In genomic region chr20:32019156-32019510, GRCh38 we compare ENCODE assay signal across 2 cellular contexts.
TF ChIP-seq lines count a peak whose summit lies in the region.

No MANE protein-coding gene starts in this region.

TF ChIP-seq in SK-N-SH, 30 proteins besides CTCF, POLR2A, EP300 and RAD21 (continued from another document):
- TF ChIP-seq REST (IDR thresholded peaks at IDR 0.05; ENCODE audit: low read depth, low read length) (no peak), SMC3 (IDR thresholded peaks at IDR 0.05; ENCODE audit: low read depth, low read length) (no peak), USF1 (IDR thresholded peaks at IDR 0.05; ENCODE audit: borderline replicate concordance, low read depth) (no peak), TEAD4 (IDR thresholded peaks at IDR 0.05; ENCODE audit: borderline replicate concordance, insufficient read depth) (no peak), TAF1 (IDR thresholded peaks at IDR 0.05; ENCODE audit: borderline replicate concordance, low read depth, low read length) (no peak), YY1 (IDR thresholded peaks at IDR 0.05; ENCODE audit: low read depth) (no peak), CHD2 (IDR thresholded peaks at IDR 0.05; ENCODE audit: low read length, partially characterized antibody) (no peak), JUND (IDR thresholded peaks at IDR 0.05) (no peak), NRF1 (IDR thresholded peaks at IDR 0.05; ENCODE audit: low read depth, low read length) (no peak), TCF12 (IDR thresholded peaks at IDR 0.05) (no peak), NFIC (IDR thresholded peaks at IDR 0.05; ENCODE audit: borderline replicate concordance) (no peak), GABPA (IDR thresholded peaks at IDR 0.05; ENCODE audit: low read depth) (no peak), ZBTB33 (IDR thresholded peaks at IDR 0.05; ENCODE audit: borderline replicate concordance, low read depth) (no peak)
- TF ChIP-seq, protein P1, sequence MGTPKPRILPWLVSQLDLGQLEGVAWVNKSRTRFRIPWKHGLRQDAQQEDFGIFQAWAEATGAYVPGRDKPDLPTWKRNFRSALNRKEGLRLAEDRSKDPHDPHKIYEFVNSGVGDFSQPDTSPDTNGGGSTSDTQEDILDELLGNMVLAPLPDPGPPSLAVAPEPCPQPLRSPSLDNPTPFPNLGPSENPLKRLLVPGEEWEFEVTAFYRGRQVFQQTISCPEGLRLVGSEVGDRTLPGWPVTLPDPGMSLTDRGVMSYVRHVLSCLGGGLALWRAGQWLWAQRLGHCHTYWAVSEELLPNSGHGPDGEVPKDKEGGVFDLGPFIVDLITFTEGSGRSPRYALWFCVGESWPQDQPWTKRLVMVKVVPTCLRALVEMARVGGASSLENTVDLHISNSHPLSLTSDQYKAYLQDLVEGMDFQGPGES (IDR thresholded peaks at IDR 0.05; ENCODE audit: low read depth, low read length), result no peak

TF ChIP-seq in SK-N-SH treated with all-trans-retinoic acid at 6 μM for 48 hours, 23 proteins besides CTCF, POLR2A, EP300 and RAD21 (continued from another document):
- TF ChIP-seq, protein P2, sequence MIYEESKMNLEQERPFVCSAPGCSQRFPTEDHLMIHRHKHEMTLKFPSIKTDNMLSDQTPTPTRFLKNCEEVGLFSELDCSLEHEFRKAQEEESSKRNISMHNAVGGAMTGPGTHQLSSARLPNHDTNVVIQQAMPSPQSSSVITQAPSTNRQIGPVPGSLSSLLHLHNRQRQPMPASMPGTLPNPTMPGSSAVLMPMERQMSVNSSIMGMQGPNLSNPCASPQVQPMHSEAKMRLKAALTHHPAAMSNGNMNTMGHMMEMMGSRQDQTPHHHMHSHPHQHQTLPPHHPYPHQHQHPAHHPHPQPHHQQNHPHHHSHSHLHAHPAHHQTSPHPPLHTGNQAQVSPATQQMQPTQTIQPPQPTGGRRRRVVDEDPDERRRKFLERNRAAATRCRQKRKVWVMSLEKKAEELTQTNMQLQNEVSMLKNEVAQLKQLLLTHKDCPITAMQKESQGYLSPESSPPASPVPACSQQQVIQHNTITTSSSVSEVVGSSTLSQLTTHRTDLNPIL (CRISPR knock-in tag; IDR thresholded peaks at IDR 0.05; ENCODE audit: low read depth), result no peak
- TF ChIP-seq, protein P3, sequence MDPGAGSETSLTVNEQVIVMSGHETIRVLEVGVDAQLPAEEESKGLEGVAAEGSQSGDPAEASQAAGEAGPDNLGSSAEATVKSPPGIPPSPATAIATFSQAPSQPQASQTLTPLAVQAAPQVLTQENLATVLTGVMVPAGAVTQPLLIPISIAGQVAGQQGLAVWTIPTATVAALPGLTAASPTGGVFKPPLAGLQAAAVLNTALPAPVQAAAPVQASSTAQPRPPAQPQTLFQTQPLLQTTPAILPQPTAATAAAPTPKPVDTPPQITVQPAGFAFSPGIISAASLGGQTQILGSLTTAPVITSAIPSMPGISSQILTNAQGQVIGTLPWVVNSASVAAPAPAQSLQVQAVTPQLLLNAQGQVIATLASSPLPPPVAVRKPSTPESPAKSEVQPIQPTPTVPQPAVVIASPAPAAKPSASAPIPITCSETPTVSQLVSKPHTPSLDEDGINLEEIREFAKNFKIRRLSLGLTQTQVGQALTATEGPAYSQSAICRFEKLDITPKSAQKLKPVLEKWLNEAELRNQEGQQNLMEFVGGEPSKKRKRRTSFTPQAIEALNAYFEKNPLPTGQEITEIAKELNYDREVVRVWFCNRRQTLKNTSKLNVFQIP (CRISPR knock-in tag; IDR thresholded peaks at IDR 0.05; ENCODE audit: borderline replicate concordance, low read depth), result no peak
- TF ChIP-seq CSDC2 (CRISPR knock-in tag; IDR thresholded peaks at IDR 0.05), result no peak
- no peak for TF ChIP-seq BACH2 (CRISPR knock-in tag; IDR thresholded peaks at IDR 0.05; ENCODE audit: borderline replicate concordance)
- no peak for TF ChIP-seq ZNF8 (CRISPR knock-in tag; IDR thresholded peaks at IDR 0.05)
- TF ChIP-seq ISL1 (CRISPR knock-in tag; IDR thresholded peaks at IDR 0.05), result no peak
- TF ChIP-seq GLIS3 (CRISPR knock-in tag; IDR thresholded peaks at IDR 0.05), result no peak
- TF ChIP-seq ARNTL (CRISPR knock-in tag; IDR thresholded peaks at IDR 0.05; ENCODE audit: borderline replicate concordance, low read depth), result no peak
- no peak for TF ChIP-seq CSRNP3 (CRISPR knock-in tag; IDR thresholded peaks at IDR 0.05)
